1 cellular context compared by ENCODE assay signal in genomic region chr5:148986636-148987035, GRCh38.
TF ChIP-seq lines count a peak whose summit lies in the region.

No MANE protein-coding gene starts in this region.

TF ChIP-seq in IMR-90, 13 proteins besides CTCF, POLR2A, EP300 and RAD21 (continued from another document):
- TF ChIP-seq BHLHE40 (IDR thresholded peaks at IDR 0.05; ENCODE audit: low read depth, low read length) (no peak), ELK1 (IDR thresholded peaks at IDR 0.05; ENCODE audit: borderline replicate concordance, low read depth, low read length) (no peak), SMC3 (IDR thresholded peaks at IDR 0.05; ENCODE audit: low read depth, low read length) (no peak), CHD1 (IDR thresholded peaks at IDR 0.05; ENCODE audit: low read depth, low read length) (no peak), MAZ (IDR thresholded peaks at IDR 0.05; ENCODE audit: borderline replicate concordance, low read depth, low read length) (no peak), MXI1 (IDR thresholded peaks at IDR 0.05; ENCODE audit: borderline replicate concordance, low read depth, low read length) (no peak)
